Comparison of ENCODE assay signal across 12 cellular contexts in genomic region chr4:26412381-26413372, GRCh38.
DNase-seq lines count a peak whose midpoint lies in the region; FAIRE-seq and TF ChIP-seq lines count a peak whose summit lies in the region.
"Had no signal": no experiment of that assay in that cellular context is flagged by ENCODE, and none has a peak within 500 bp of the region (broad histone marks: within the 10 kb centered on the region; RNA-seq: fewer than 3 reads in every experiment).

No MANE protein-coding gene starts in this region.

- H3K4me1 Mint-ChIP-seq in dendritic cell treated with granulocyte-macrophage colony-stimulating factor and Interleukin-4, amounts not matched to agents 40 ng/mL and 50 ng/mL, for 4 days (ENCODE audit: low read depth) = peaks cover 6% of the 10 kb centered on the region
- H3K4me1 Mint-ChIP-seq: activated T-helper 17 cell treated with anti-CD3 and anti-CD28 coated beads, Interleukin-2, amount 50 U/mL, for 72 hours had no signal

- no peaks in the 10 kb centered on the region for H3K27me3 Mint-ChIP-seq in dendritic cell treated with granulocyte-macrophage colony-stimulating factor and Interleukin-4, amounts not matched to agents 40 ng/mL and 50 ng/mL, for 4 days
- H3K27me3 Mint-ChIP-seq: activated T-helper 17 cell treated with anti-CD3 and anti-CD28 coated beads, Interleukin-2, amount 50 U/mL, for 72 hours had no signal

- H3K4me3 ChIP-seq in kidney (ENCODE audit: low read length in 2 of 2) = no peak overlapping the region

- intact Hi-C loops in dendritic cell treated with granulocyte-macrophage colony-stimulating factor and Interleukin-4, amounts not matched to agents 40 ng/mL and 50 ng/mL, for 4 days (cut with micrococcal nuclease) = loop anchor here (5.0 to 10.0 kb wide), 2 partner anchors 48 to 485 kb away; no protein-coding TSS in a partner anchor
- intact Hi-C loops in kidney (cut with DNase I) = no loop called here

- H3K9me3 Mint-ChIP-seq in dendritic cell treated with granulocyte-macrophage colony-stimulating factor and Interleukin-4, amounts not matched to agents 40 ng/mL and 50 ng/mL, for 4 days = no peaks in the 10 kb centered on the region
- H3K9me3 Mint-ChIP-seq: activated T-helper 17 cell treated with anti-CD3 and anti-CD28 coated beads, Interleukin-2, amount 50 U/mL, for 72 hours had no signal

- H3K36me3 ChIP-seq in kidney (ENCODE audit: control insufficient read depth in 1 of 2, insufficient read depth in 2 of 2, low read length in 2 of 2) = no peaks in the 10 kb centered on the region
- H3K36me3 ChIP-seq: brain microvascular endothelial cell had no signal

- no peak for FAIRE-seq in kidney (lab: Jason Lieb, UNC)

- no peak for TF ChIP-seq CTCF in GM13977 (IDR thresholded peaks at IDR 0.05; ENCODE audit: extremely low read depth, insufficient read depth, missing control alignments)
- no peak for TF ChIP-seq CTCF in kidney (IDR thresholded peaks at IDR 0.05; ENCODE audit: borderline replicate concordance, extremely low read depth, insufficient read depth)

- H3K4me3 Mint-ChIP-seq in dendritic cell treated with granulocyte-macrophage colony-stimulating factor and Interleukin-4, amounts not matched to agents 40 ng/mL and 50 ng/mL, for 4 days = no peak overlapping the region
- H3K4me3 Mint-ChIP-seq: activated T-helper 17 cell treated with anti-CD3 and anti-CD28 coated beads, Interleukin-2, amount 50 U/mL, for 72 hours had no signal

- H3K9me3 ChIP-seq in kidney (ENCODE audit: control insufficient read depth in 1 of 2, low read length in 2 of 2) = no peaks in the 10 kb centered on the region

- H3K4me1 ChIP-seq in kidney (ENCODE audit: control insufficient read depth in 1 of 2, insufficient read depth in 1 of 2, low read depth in 1 of 2, low read length in 2 of 2) = peaks cover 2 to 5% of the 10 kb centered on the region in 2 donors

- peak overlapping the region; percentile 8 for H3K27ac Mint-ChIP-seq in dendritic cell treated with granulocyte-macrophage colony-stimulating factor and Interleukin-4, amounts not matched to agents 40 ng/mL and 50 ng/mL, for 4 days
- H3K27ac Mint-ChIP-seq: activated T-helper 17 cell treated with anti-CD3 and anti-CD28 coated beads, Interleukin-2, amount 50 U/mL, for 72 hours had no signal

- no peak overlapping the region for H3K27ac ChIP-seq in kidney (ENCODE audit: low read depth in 2 of 2, low read length in 2 of 2)
- H3K27ac ChIP-seq: brain microvascular endothelial cell had no signal

- in situ Hi-C loops in GM13977 (cut with MboI; ENCODE audit: low pct_unique_long_range_greater_than_20kb, low sequenced_read_pairs, unreplicated experiment) = no loop called here

- H3K36me3 Mint-ChIP-seq in dendritic cell treated with granulocyte-macrophage colony-stimulating factor and Interleukin-4, amounts not matched to agents 40 ng/mL and 50 ng/mL, for 4 days (ENCODE audit: low read depth) = peaks cover 87% of the 10 kb centered on the region

- peak; percentile 4 for DNase-seq in NCI-H82 treated with DMSO at 0.1 percent for 48 hours (lab: John Stamatoyannopoulos, UW; ENCODE audit: unreplicated experiment)
- DNase-seq in medulla oblongata (ENCODE audit: extremely low spot score) = peak; percentile 45
- DNase-seq in ureter (ENCODE audit: low spot score) = peak; percentile 48
- no peak for DNase-seq in GM13977 (ENCODE audit: low spot score)
- no peak for DNase-seq in kidney
- no peak for DNase-seq in GOT3 (lab: John Stamatoyannopoulos, UW)
- DNase-seq: activated CD4-positive, alpha-beta T cell treated with anti-CD3 and anti-CD28 coated beads, Interleukin-2, amount 50 U/mL, for 1 hour; brain microvascular endothelial cell; Kasumi-1; T-helper 1 cell had no signal

- no peak overlapping the region for H3K9ac ChIP-seq in kidney (ENCODE audit: low read length in 2 of 2)

Comparison
In these comparisons a context has a peak if more than half of its experiments do, and no peak if none do; other contexts are left out.
1. DNase-seq: peak in NCI-H82 treated with DMSO at 0.1 percent for 48 hours (single experiment), medulla oblongata (single experiment) and ureter (single experiment); none in GM13977 (single experiment), kidney (single experiment) and GOT3 (single experiment).